In the genomic region with DNA sequence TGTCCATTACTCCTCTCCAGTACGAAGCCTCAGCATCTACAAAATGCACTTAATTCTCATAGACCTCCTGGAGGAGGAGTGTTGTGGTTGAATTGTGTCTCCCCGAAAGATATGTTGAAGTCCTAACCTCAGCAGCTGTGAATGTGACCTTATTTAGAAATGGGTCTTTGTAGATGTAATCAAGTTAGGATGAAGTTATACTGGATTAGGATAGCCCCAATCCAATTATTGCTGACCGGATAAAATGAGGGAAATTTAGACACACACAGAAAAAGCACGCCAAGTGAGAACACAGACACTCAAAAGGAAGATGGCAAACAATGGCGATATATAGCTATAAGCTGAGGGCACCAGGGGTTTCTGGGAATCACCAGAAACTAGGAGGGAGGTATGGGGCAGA, we compare ENCODE assay signal across 19 cellular contexts.
DNase-seq lines count a peak whose midpoint lies in the region; ATAC-seq, FAIRE-seq and TF ChIP-seq lines count a peak whose summit lies in the region.
"Had no signal": no experiment of that assay in that cellular context is flagged by ENCODE, and none has a peak within 500 bp of the region (broad histone marks: within the 10 kb centered on the region; RNA-seq: fewer than 3 reads in every experiment).

No MANE protein-coding gene starts in this region.

- H2BK15ac ChIP-seq in mesendoderm (replicated peaks; ENCODE audit: low read depth): no peak overlapping the region

- no peak overlapping the region for H2BK5ac ChIP-seq in mesendoderm (ENCODE audit: low read length)

- H3K9me3 ChIP-seq in A549 (no peaks in the 10 kb centered on the region), K562 (replicated peaks; ENCODE audit: control insufficient read depth, insufficient read depth, low read depth, low read length) (0 out of 2 replicates have a peak, but pooled peaks cover under 1% of the 10 kb centered on the region)
- H3K9me3 ChIP-seq: Caco-2, HAP-1 had no signal

- H3K56ac ChIP-seq in mesendoderm (ENCODE audit: low read length): no peak overlapping the region

- H3K27ac ChIP-seq in A549 (no peak overlapping the region), K562 (ENCODE audit: extremely low read depth, low read depth, low read length) (no peak overlapping the region), mesendoderm (ENCODE audit: low read depth, low read length) (no peak overlapping the region)

- no peak overlapping the region for H3K4ac ChIP-seq in mesendoderm (ENCODE audit: low read depth, low read length)

- no peaks in the 10 kb centered on the region for H3K79me1 ChIP-seq in mesendoderm (ENCODE audit: low read length)

- WGBS in A549 (ENCODE audit: missing lambda C conversion rate): 68% methylated on average over 5 of the region's 5 CpGs
- WGBS in K562 (ENCODE audit: insufficient coverage, low coverage, missing lambda C conversion rate): 94% methylated on average over 5 of the region's 5 CpGs
- WGBS in mesendoderm (ENCODE audit: extremely low coverage, insufficient coverage, low lambda C conversion rate): no CpG with 5 or more reads among the region's 5 CpGs

- H3K27me3 ChIP-seq in K562 (ENCODE audit: control insufficient read depth in 2 of 2, insufficient read depth in 2 of 2, low read length in 2 of 2): no peaks in the 10 kb centered on the region
- H3K27me3 ChIP-seq in mesendoderm (ENCODE audit: insufficient read depth, low read length, poor library complexity): no peaks in the 10 kb centered on the region

- DNase-seq in A549 (ENCODE audit: low read depth in 1 of 2, low spot score in 1 of 2) (no peak), NCI-H82 (lab: John Stamatoyannopoulos, UW) (peak; percentile 81), K562 (ENCODE audit: extremely low read depth in 1 of 4, low spot score in 3 of 4) (no peak), mesendoderm (no peak), NCI-H69 (lab: John Stamatoyannopoulos, UW) (no peak), COR-L47 (lab: John Stamatoyannopoulos, UW) (no peak)
- DNase-seq: 8988T; C1 segment of cervical spinal cord; Caco-2; CD4-positive, alpha-beta memory T cell; DMS153; DND-41; GDM1; GOT3 had no signal

- peak overlapping the region; percentile 39 for H2AK5ac ChIP-seq in mesendoderm (ENCODE audit: low read length)

- in situ Hi-C loops in K562 (cut with MboI): no loop called here

- H3K4me1 ChIP-seq in A549 (peaks cover 11% of the 10 kb centered on the region), K562 (replicated peaks in 1 of 2; ENCODE audit: control insufficient read depth in 2 of 2, insufficient read depth in 2 of 2, low read length in 2 of 2) (peaks cover 42 to 63% of the 10 kb centered on the region in 2 experiments), mesendoderm (ENCODE audit: control insufficient read depth, low read depth, low read length) (peaks cover 10% of the 10 kb centered on the region)
- H3K4me1 ChIP-seq: HAP-1 had no signal

- TF ChIP-seq EP300 in A549 (IDR thresholded peaks at IDR 0.05) (no peak), K562 (IDR thresholded peaks at IDR 0.05; ENCODE audit: low read length) (no peak)

- H3K9ac ChIP-seq in K562 (ENCODE audit: insufficient read depth in 1 of 2, low read depth in 2 of 2, low read length in 2 of 2) (no peak overlapping the region), mesendoderm (ENCODE audit: low read length) (no peak overlapping the region)

- peak overlapping the region; percentile 42; the same call in 1 of the 2 replicates for H2AFZ ChIP-seq in K562 (ENCODE audit: low read depth, low read length)

- no peak overlapping the region for H3K23ac ChIP-seq in mesendoderm (ENCODE audit: low read length)

- no peak overlapping the region for H3K4me2 ChIP-seq in A549
- H3K4me2 ChIP-seq in K562 (ENCODE audit: insufficient read depth, low read length): no peak overlapping the region
- no peak overlapping the region for H3K4me2 ChIP-seq in mesendoderm (ENCODE audit: low read length)

- H3K36me3 ChIP-seq in K562 (ENCODE audit: control insufficient read depth, insufficient read depth, low read length): no peaks in the 10 kb centered on the region
- H3K36me3 ChIP-seq in mesendoderm (ENCODE audit: control insufficient read depth, insufficient read depth, low read length): no peaks in the 10 kb centered on the region
- H3K36me3 ChIP-seq: HAP-1 had no signal

- H4K20me1 ChIP-seq in K562 (replicated peaks; ENCODE audit: control insufficient read depth, insufficient read depth, low read length): no peaks in the 10 kb centered on the region

- H3K4me3 ChIP-seq in A549: no peak overlapping the region
- no peak overlapping the region for H3K4me3 ChIP-seq in K562
- no peak overlapping the region for H3K4me3 ChIP-seq in mesendoderm (ENCODE audit: low read length)
- H3K4me3 ChIP-seq: GM12878, HAP-1 had no signal

- H4K5ac ChIP-seq in mesendoderm (ENCODE audit: low read length): no peak overlapping the region

- CTCF ChIA-PET in A549 (lab: Yijun Ruan, JAX) (interaction anchor here (1.0 to 1.7 kb wide), 3 partner anchors 11 to 32 kb away, joined by 3 to 4 read pairs (median 4); no protein-coding TSS in a partner anchor), K562 (lab: Yijun Ruan, JAX; ENCODE audit: low intra/inter-chr PET ratio) (no interaction called here)

- POLR2A ChIA-PET in A549 (lab: Yijun Ruan, JAX) (no interaction called here), K562 (lab: Yijun Ruan, JAX) (interaction anchor here (0.6 kb wide), 1 partner anchor 177 kb away, joined by 3 read pairs; no protein-coding TSS in a partner anchor)

- no peak overlapping the region for H2BK120ac ChIP-seq in mesendoderm (ENCODE audit: low read depth, low read length)

- intact Hi-C loops in K562 (cut with micrococcal nuclease): loop anchor here (10.0 kb wide), 1 partner anchor 922 kb away; no protein-coding TSS in a partner anchor

- H4K8ac ChIP-seq in mesendoderm (ENCODE audit: low read depth, low read length): no peak overlapping the region

- H3K18ac ChIP-seq in mesendoderm (ENCODE audit: low read length): no peak overlapping the region

- no peaks in the 10 kb centered on the region for H3K9me1 ChIP-seq in K562 (ENCODE audit: control insufficient read depth, insufficient read depth, low read length)

- H3K79me2 ChIP-seq in K562 (ENCODE audit: control insufficient read depth, insufficient read depth, low read length) (no peaks in the 10 kb centered on the region), mesendoderm (ENCODE audit: control insufficient read depth, insufficient read depth, low read length) (no peaks in the 10 kb centered on the region)

- ATAC-seq in A549 (no peak), K562 (no peak), GM21381 (IDR thresholded peaks at IDR 0.05; ENCODE audit: unreplicated experiment) (no peak)
- ATAC-seq: GM12878 had no signal

- TF ChIP-seq RAD21 in A549 (conservative IDR thresholded peaks at IDR 0.05 in 1 of 2, IDR thresholded peaks at IDR 0.05 in 1 of 2): no peak
- TF ChIP-seq RAD21 in K562 (CRISPR knock-in tag; conservative IDR thresholded peaks at IDR 0.05 in 1 of 2, IDR thresholded peaks at IDR 0.05 in 1 of 2): no peak

- no TSS peak for BruUV-seq in K562 (replicated peaks; lab: Mats Ljungman, UMichigan)

- TF ChIP-seq POLR2A in A549 (IDR thresholded peaks at IDR 0.05; ENCODE audit: low read length): no peak
- TF ChIP-seq POLR2A in K562 (conservative IDR thresholded peaks at IDR 0.05): no peak

- FAIRE-seq in A549 (lab: Jason Lieb, UNC) (no peak), K562 (lab: Jason Lieb, UNC) (no peak)
- FAIRE-seq: GM12878, GM19239, H54 had no signal

- TF ChIP-seq CTCF in A549 (IDR thresholded peaks at IDR 0.05): no peak
- TF ChIP-seq CTCF in K562 (IDR thresholded peaks at IDR 0.05 in 2 of 3, conservative IDR thresholded peaks at IDR 0.05 in 1 of 3; ENCODE audit: insufficient read depth in 2 of 3, low read depth in 1 of 3, low read length in 3 of 3): no peak

TF ChIP-seq in A549, 52 proteins besides CTCF, POLR2A, EP300 and RAD21:
- TF ChIP-seq FOSL2 (IDR thresholded peaks at IDR 0.05) (no peak), FOSL2 (CRISPR knock-in tag; IDR thresholded peaks at IDR 0.05) (no peak), GATA3 (IDR thresholded peaks at IDR 0.05; ENCODE audit: borderline replicate concordance) (no peak), CBX8 (IDR thresholded peaks at IDR 0.05) (no peak), MAFK (IDR thresholded peaks at IDR 0.05; ENCODE audit: partially characterized antibody) (peak; percentile 48), JUN (IDR thresholded peaks at IDR 0.05) (no peak)

TF ChIP-seq in K562, 482 proteins besides CTCF, POLR2A, EP300 and RAD21 (continues in another document):
- TF ChIP-seq SIRT6 (IDR thresholded peaks at IDR 0.05; ENCODE audit: low read depth, low read length): no peak
- no peak for TF ChIP-seq NFATC3 (IDR thresholded peaks at IDR 0.05)
- peak; percentile 82 for TF ChIP-seq C11orf30 (IDR thresholded peaks at IDR 0.05; ENCODE audit: low read depth)
- TF ChIP-seq MAFF (IDR thresholded peaks at IDR 0.05; ENCODE audit: low read length): peak; percentile 66
- TF ChIP-seq, protein P1, sequence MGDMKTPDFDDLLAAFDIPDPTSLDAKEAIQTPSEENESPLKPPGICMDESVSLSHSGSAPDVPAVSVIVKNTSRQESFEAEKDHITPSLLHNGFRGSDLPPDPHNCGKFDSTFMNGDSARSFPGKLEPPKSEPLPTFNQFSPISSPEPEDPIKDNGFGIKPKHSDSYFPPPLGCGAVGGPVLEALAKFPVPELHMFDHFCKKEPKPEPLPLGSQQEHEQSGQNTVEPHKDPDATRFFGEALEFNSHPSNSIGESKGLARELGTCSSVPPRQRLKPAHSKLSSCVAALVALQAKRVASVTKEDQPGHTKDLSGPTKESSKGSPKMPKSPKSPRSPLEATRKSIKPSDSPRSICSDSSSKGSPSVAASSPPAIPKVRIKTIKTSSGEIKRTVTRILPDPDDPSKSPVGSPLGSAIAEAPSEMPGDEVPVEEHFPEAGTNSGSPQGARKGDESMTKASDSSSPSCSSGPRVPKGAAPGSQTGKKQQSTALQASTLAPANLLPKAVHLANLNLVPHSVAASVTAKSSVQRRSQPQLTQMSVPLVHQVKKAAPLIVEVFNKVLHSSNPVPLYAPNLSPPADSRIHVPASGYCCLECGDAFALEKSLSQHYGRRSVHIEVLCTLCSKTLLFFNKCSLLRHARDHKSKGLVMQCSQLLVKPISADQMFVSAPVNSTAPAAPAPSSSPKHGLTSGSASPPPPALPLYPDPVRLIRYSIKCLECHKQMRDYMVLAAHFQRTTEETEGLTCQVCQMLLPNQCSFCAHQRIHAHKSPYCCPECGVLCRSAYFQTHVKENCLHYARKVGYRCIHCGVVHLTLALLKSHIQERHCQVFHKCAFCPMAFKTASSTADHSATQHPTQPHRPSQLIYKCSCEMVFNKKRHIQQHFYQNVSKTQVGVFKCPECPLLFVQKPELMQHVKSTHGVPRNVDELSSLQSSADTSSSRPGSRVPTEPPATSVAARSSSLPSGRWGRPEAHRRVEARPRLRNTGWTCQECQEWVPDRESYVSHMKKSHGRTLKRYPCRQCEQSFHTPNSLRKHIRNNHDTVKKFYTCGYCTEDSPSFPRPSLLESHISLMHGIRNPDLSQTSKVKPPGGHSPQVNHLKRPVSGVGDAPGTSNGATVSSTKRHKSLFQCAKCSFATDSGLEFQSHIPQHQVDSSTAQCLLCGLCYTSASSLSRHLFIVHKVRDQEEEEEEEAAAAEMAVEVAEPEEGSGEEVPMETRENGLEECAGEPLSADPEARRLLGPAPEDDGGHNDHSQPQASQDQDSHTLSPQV (IDR thresholded peaks at IDR 0.05): 0 out of 2 replicates have a peak, but pooled peaks have one; percentile 12
- TF ChIP-seq MYNN (IDR thresholded peaks at IDR 0.05): no peak
- TF ChIP-seq MYNN (CRISPR knock-in tag; IDR thresholded peaks at IDR 0.05): no peak
- TF ChIP-seq ZNF316 (IDR thresholded peaks at IDR 0.05): peak; percentile 92
